In genomic region chr3:156304406-156304805, GRCh38 we compare ENCODE assay signal across 13 cellular contexts.
DNase-seq lines count a peak whose midpoint lies in the region; TF ChIP-seq lines count a peak whose summit lies in the region.
"Had no signal": no experiment of that assay in that cellular context is flagged by ENCODE, and none has a peak within 500 bp of the region (broad histone marks: within the 10 kb centered on the region; RNA-seq: fewer than 3 reads in every experiment).

No MANE protein-coding gene starts in this region.

- 8 to 9% methylated on average over 3 of the region's 3 CpGs for WGBS in GM23248 (ENCODE audit: low coverage in 1 of 2, low lambda C conversion rate in 2 of 2, missing lambda C conversion rate in 2 of 2), 2 experiments

- H3K4me1 ChIP-seq in GM23248 (ENCODE audit: insufficient read depth), result peaks cover 31% of the 10 kb centered on the region
- H3K4me1 ChIP-seq: psoas muscle had no signal

- no peaks in the 10 kb centered on the region for H4K20me1 ChIP-seq in GM23248 (ENCODE audit: insufficient read depth)

- H3K36me3 ChIP-seq in GM23248 (ENCODE audit: low read depth), result no peaks in the 10 kb centered on the region

- no peaks in the 10 kb centered on the region for H3K9me2 ChIP-seq in GM23248 (ENCODE audit: insufficient read depth)

- peak overlapping the region; percentile 5; the same call in 1 of the 2 replicates for H3K27ac ChIP-seq in GM23248
- H3K27ac ChIP-seq: psoas muscle had no signal

- in situ Hi-C loops in GM23248 (cut with MboI), result no loop called here
- in situ Hi-C loops in astrocyte of the spinal cord (cut with HindIII; ENCODE audit: low sequenced_read_pairs), result no loop called here

- DNase-seq in A172 (ENCODE audit: low spot score) (peak; percentile 10), GM23248 (peak; percentile 72), astrocyte of the spinal cord (ENCODE audit: low read depth, low spot score) (peak; percentile 59), glomerular endothelial cell (ENCODE audit: extremely low read depth, low read depth, low spot score) (peak; percentile 36), SHP77 (lab: John Stamatoyannopoulos, UW) (no peak), amygdala (lab: John Stamatoyannopoulos, UW) (no peak), RPMI8226 (no peak), Kasumi-1 (lab: John Stamatoyannopoulos, UW) (no peak)
- DNase-seq: activated CD4-positive, alpha-beta T cell treated with anti-CD3 and anti-CD28 coated beads for 48 hours; activated naive CD4-positive, alpha-beta T cell treated with anti-CD3 and anti-CD28 coated beads, Interleukin-2, amount 50 U/mL, for 16 hours; MV-4-11; NCI-H82; psoas muscle had no signal

- peaks cover 15% of the 10 kb centered on the region for H3F3A ChIP-seq in GM23248 (ENCODE audit: insufficient read depth)

- H3K9me3 ChIP-seq in GM23248 (ENCODE audit: low read depth), result no peaks in the 10 kb centered on the region
- H3K9me3 ChIP-seq: psoas muscle had no signal

- no peak overlapping the region for H3K9ac ChIP-seq in GM23248

- H3K27me3 ChIP-seq in GM23248 (replicated peaks; ENCODE audit: insufficient read depth), result no peaks in the 10 kb centered on the region

- H2AFZ ChIP-seq in GM23248, result peak overlapping the region; percentile 4; the same call in 1 of the 2 replicates

- peak overlapping the region; percentile 23 for H3K4me2 ChIP-seq in GM23248 (ENCODE audit: unreplicated experiment)

- no peak for TF ChIP-seq CTCF in astrocyte of the spinal cord (IDR thresholded peaks at IDR 0.05; ENCODE audit: low read depth, low read length)

- H3K4me3 ChIP-seq in GM23248 (no peak overlapping the region), astrocyte of the spinal cord (ENCODE audit: low read depth, low read length) (no peak overlapping the region)
- H3K4me3 ChIP-seq: psoas muscle had no signal

- H3K79me2 ChIP-seq in GM23248 (ENCODE audit: insufficient read depth), result no peaks in the 10 kb centered on the region

Comparison
In these comparisons a context has a peak if more than half of its experiments do, and no peak if none do; other contexts are left out.
1. DNase-seq: peak in A172 (single experiment), GM23248 (single experiment), astrocyte of the spinal cord (single experiment) and glomerular endothelial cell (single experiment); none in SHP77 (0 of 2), amygdala (0 of 56), RPMI8226 (single experiment) and Kasumi-1 (0 of 2).